In genomic region chr12:123151679-123152454, GRCh38 we compare ENCODE assay signal across 1 cellular context.
TF ChIP-seq lines count a peak whose summit lies in the region.

No MANE protein-coding gene starts in this region.

TF ChIP-seq in H1, 55 proteins besides CTCF, POLR2A, EP300 and RAD21 (continued from another document):
- TF ChIP-seq CREB1 (IDR thresholded peaks at IDR 0.05) (no peak), NRF1 (IDR thresholded peaks at IDR 0.05; ENCODE audit: low read depth, low read length) (no peak), USF2 (IDR thresholded peaks at IDR 0.05; ENCODE audit: low read length) (no peak), EZH2 (IDR thresholded peaks at IDR 0.05; ENCODE audit: low read depth, low read length, severe bottlenecking) (no peak), TAF7 (optimal IDR thresholded peaks at IDR 0.05; ENCODE audit: borderline replicate concordance, low read depth, low read length) (no peak), BACH1 (IDR thresholded peaks at IDR 0.05; ENCODE audit: low read length) (no peak), YY1 (IDR thresholded peaks at IDR 0.05; ENCODE audit: low read depth, low read length) (no peak), GTF2F1 (IDR thresholded peaks at IDR 0.05; ENCODE audit: borderline replicate concordance, low read depth, low read length) (no peak), ZNF274 (IDR thresholded peaks at IDR 0.05; ENCODE audit: borderline replicate concordance, extremely low read depth, low read length) (no peak), TEAD4 (IDR thresholded peaks at IDR 0.05; ENCODE audit: low read depth, low read length) (no peak), SP2 (IDR thresholded peaks at IDR 0.05; ENCODE audit: low read length) (no peak), CHD2 (IDR thresholded peaks at IDR 0.05; ENCODE audit: low read length) (no peak)
